Comparison of ENCODE assay signal across 26 cellular contexts in genomic region chr5:573976-574375, GRCh38. TPM values are rescaled to one million over a fixed set of nuclear protein-coding genes. Genes with fewer than 3 reads are reported as not detected.
DNase-seq lines count a peak whose midpoint lies in the region; ATAC-seq and TF ChIP-seq lines count a peak whose summit lies in the region.
"Had no signal": no experiment of that assay in that cellular context is flagged by ENCODE, and none has a peak within 500 bp of the region (broad histone marks: within the 10 kb centered on the region; RNA-seq: fewer than 3 reads in every experiment).

No MANE protein-coding gene starts in this region.

- peak; percentile 5 to 44 for DNase-seq in NCI-H526 (lab: John Stamatoyannopoulos, UW)
- DNase-seq in NCI-H526 treated with DMSO at 0.1 percent for 48 hours (lab: John Stamatoyannopoulos, UW): no peak
- DNase-seq in NCI-H2227 (lab: John Stamatoyannopoulos, UW; ENCODE audit: unreplicated experiment): peak; percentile 43
- DNase-seq in chondrocyte (ENCODE audit: low spot score): peak; percentile 87
- peak; percentile 50 for DNase-seq in type B pancreatic cell (ENCODE audit: extremely low spot score, unreplicated experiment)
- no peak for DNase-seq in NCI-H446 treated with DMSO at 0.1 percent for 48 hours (lab: John Stamatoyannopoulos, UW)
- DNase-seq in stimulated activated naive CD8-positive, alpha-beta T cell treated with anti-CD3 and anti-CD28 coated beads, Interleukin-15, Interleukin-2, amounts not matched to agents 100 U/mL and 50 U/mL, for 24 hours: no peak
- no peak for DNase-seq in epidermal melanocyte (ENCODE audit: insufficient read length, low spot score)
- DNase-seq: activated naive CD4-positive, alpha-beta T cell treated with anti-CD3 and anti-CD28 coated beads, Interleukin-2, amount 50 U/mL, for 16 hours; amniotic stem cell; brain microvascular endothelial cell; DND-41; KG1; MM.1S; natural killer cell; NCI-H1417 treated with DMSO at 0.1 percent for 48 hours; NCI-H510A; retina; SIG-M5; stimulated activated CD4-positive, alpha-beta T cell treated with anti-CD3 and anti-CD28 coated beads, Interleukin-2, amount 100 ng/mL, for 48 hours; T1000; trophoblast cell had no signal

- ATAC-seq in stimulated activated naive CD8-positive, alpha-beta T cell treated with anti-CD3 and anti-CD28 coated beads, Interleukin-15, Interleukin-2, amounts not matched to agents 100 U/mL and 50 U/mL, for 24 hours: no peak
- ATAC-seq: activated T-helper 17 cell treated with anti-CD3 and anti-CD28 coated beads, Interleukin-2, amount 50 U/mL, for 72 hours; CD8-positive, alpha-beta T cell; natural killer cell; WTC11 had no signal

- H3K27ac Mint-ChIP-seq in chondrocyte (ENCODE audit: unreplicated experiment) (no peak overlapping the region), type B pancreatic cell (no peak overlapping the region)
- H3K27ac Mint-ChIP-seq: activated T-helper 17 cell treated with anti-CD3 and anti-CD28 coated beads, Interleukin-2, amount 50 U/mL, for 72 hours; B cell; CD8-positive, alpha-beta T cell; natural killer cell; WTC11 had no signal

- H3K36me3 Mint-ChIP-seq in chondrocyte (ENCODE audit: low read depth): peaks cover 13% of the 10 kb centered on the region
- H3K36me3 Mint-ChIP-seq in type B pancreatic cell: no peaks in the 10 kb centered on the region
- H3K36me3 Mint-ChIP-seq: CD8-positive, alpha-beta T cell; natural killer cell had no signal

- no peak for TF ChIP-seq CTCF in chondrocyte (IDR thresholded peaks at IDR 0.05)
- no peak for TF ChIP-seq CTCF in type B pancreatic cell (conservative IDR thresholded peaks at IDR 0.05)

- H3K9me3 Mint-ChIP-seq in chondrocyte (ENCODE audit: low read depth) (peaks cover 29% of the 10 kb centered on the region), type B pancreatic cell (peaks cover 10% of the 10 kb centered on the region)

- H3K27me3 Mint-ChIP-seq in chondrocyte (ENCODE audit: low read depth) (peaks cover 22% of the 10 kb centered on the region), type B pancreatic cell (peaks cover 21% of the 10 kb centered on the region)

- no peaks in the 10 kb centered on the region for H3K4me1 Mint-ChIP-seq in chondrocyte (ENCODE audit: low read depth)
- H3K4me1 Mint-ChIP-seq in type B pancreatic cell (ENCODE audit: unreplicated experiment): peaks cover 6% of the 10 kb centered on the region
- H3K4me1 Mint-ChIP-seq: activated T-helper 17 cell treated with anti-CD3 and anti-CD28 coated beads, Interleukin-2, amount 50 U/mL, for 72 hours; natural killer cell had no signal

- no peak overlapping the region for H3K4me3 Mint-ChIP-seq in chondrocyte (ENCODE audit: unreplicated experiment)
- H3K4me3 Mint-ChIP-seq in type B pancreatic cell: no peak overlapping the region
- H3K4me3 Mint-ChIP-seq: activated T-helper 17 cell treated with anti-CD3 and anti-CD28 coated beads, Interleukin-2, amount 50 U/mL, for 72 hours; B cell; CD8-positive, alpha-beta T cell; natural killer cell; WTC11 had no signal

RNA-seq across cellular contexts. Expression of gene CEP72, which starts 38.2 kb away (rescaled TPM):
- 2.7 to 4.5 TPM (median 3.3 TPM) in 3 replicates for total RNA-seq in chondrocyte
- total RNA-seq in type B pancreatic cell (ENCODE audit: low replicate concordance): 14.2 and 27.8 TPM in 2 replicates

RNA-seq across cellular contexts. Expression of gene SLC9A3, which starts 49.7 kb away (rescaled TPM):
- total RNA-seq in chondrocyte (0.95 to 1.4 TPM (median 1.1 TPM) in 3 replicates), type B pancreatic cell (ENCODE audit: low replicate concordance) (6.4 and 8.0 TPM in 2 replicates)

Comparison
In these comparisons a context has a peak if more than half of its experiments do, and no peak if none do; other contexts are left out.
1. DNase-seq: peak in NCI-H526 (2 of 2), NCI-H2227 (single experiment), chondrocyte (single experiment) and type B pancreatic cell (single experiment); none in NCI-H526 treated with DMSO at 0.1 percent for 48 hours (single experiment), NCI-H446 treated with DMSO at 0.1 percent for 48 hours (single experiment), stimulated activated naive CD8-positive, alpha-beta T cell treated with anti-CD3 and anti-CD28 coated beads, Interleukin-15, Interleukin-2, amounts not matched to agents 100 U/mL and 50 U/mL, for 24 hours (single experiment) and epidermal melanocyte (single experiment).